Comparison of ENCODE assay signal across 8 cellular contexts in the genomic region with DNA sequence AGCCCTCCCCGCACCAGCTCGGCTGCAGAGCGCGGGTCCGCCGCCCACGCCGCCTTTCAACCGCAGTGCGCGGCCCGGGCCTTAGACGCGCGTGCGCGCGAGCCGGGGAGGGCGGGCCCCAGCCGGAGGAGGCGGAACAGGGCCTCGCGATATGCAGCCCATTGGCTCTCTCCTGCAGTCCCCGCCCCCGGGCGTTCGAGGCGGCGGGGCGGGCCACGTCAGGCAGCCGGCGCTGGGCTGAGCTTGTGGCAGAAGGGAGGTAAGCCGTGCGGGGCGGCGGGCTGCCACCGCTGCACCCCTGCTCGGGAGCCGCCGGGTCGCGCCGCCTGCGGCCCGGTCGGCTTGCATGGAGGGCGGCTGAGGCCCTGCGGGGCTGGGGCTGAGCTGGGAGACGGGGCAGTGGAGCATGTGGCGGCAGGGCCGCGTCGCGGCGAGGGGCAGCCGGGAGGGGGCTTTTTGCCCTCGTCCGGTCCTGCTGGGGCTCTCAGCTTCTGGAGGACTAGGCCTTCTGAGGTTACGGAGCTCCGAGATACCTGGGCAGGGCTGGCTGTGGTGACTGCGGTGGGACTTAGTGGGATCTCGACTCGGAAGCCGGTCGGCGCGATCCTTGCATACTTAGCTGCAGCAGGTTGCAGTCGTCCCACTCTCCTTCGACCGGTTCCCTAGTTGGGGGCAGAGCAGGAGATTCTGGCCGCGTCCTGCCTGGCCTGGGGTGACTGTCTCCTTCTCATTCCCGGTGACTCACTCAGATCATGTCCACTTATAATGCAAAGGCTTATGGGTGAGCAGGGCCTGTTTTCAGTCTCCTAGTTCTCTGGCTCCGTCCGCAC. TPM values are rescaled to one million over a fixed set of nuclear protein-coding genes. Genes with fewer than 3 reads are reported as not detected.
DNase-seq lines count a peak whose midpoint lies in the region; ATAC-seq and TF ChIP-seq lines count a peak whose summit lies in the region.

A gene with protein sequence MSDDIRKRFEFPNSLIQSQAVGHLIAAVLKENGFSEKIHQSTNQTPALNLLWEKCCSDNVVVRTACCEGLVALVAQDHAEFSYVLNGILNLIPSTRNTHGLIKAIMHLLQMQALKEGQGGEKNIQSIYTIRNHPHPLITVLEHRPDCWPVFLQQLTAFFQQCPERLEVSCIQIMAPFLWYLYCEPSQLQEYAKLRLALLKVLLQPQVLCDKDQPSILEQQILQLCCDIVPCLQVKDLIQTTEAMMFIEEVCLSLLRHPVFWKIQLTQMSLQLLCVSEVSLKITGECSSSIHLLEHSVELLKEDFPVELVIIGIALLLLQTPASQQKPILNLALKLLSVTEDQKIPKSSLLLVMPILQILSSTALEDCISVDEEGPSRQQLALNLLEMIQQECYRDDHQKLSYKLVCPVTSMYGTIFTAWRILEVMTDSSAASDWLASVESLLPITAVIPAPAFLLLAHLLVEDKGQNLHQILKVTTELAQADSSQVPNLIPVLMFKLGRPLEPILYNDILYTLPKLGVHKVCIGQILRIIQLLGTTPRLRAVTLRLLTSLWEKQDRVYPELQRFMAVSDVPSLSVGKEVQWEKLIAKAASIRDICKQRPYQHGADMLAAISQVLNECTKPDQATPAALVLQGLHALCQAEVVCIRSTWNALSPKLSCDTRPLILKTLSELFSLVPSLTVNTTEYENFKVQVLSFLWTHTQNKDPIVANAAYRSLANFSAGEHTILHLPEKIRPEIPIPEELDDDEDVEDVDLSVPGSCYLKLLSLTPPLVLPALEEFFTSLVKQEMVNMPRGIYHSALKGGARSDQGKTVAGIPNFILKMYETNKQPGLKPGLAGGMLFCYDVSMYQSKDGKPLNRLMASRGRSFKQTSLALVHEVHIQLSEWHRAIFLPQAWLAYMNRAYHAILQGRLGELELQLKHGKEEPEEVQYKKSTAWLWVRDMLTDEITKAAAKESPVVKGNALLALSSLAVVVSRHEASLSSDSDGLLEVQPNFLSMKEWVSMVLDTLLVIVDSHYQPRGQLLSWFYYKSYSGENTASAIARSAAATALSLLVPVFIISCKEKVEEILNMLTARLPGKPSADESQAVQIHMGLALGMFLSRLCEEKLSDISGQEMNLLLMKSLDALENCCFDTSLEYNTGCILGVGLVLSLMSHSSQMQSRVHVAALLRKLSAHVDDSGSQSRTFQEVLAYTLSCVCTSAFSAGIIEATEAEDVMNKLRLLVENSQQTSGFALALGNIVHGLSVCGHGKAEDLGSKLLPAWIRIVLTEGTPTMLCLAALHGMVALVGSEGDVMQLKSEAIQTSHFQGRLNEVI (N-terminal part only) (plus strand): TSS at position 225 of the 830 bp plus-strand sequence. CDS start 31,095 bp downstream, outside the sequence.

- no peaks in the 10 kb centered on the region for H3K9me2 ChIP-seq in OCI-LY1 (ENCODE audit: low read depth, low read length)

- no peaks in the 10 kb centered on the region for H3K27me3 ChIP-seq in Caco-2 (replicated peaks; ENCODE audit: control insufficient read depth, insufficient read depth, low read length)
- no peaks in the 10 kb centered on the region for H3K27me3 ChIP-seq in OCI-LY1 (ENCODE audit: insufficient read depth, low read length)
- no peaks in the 10 kb centered on the region for H3K27me3 ChIP-seq in mucosa of rectum (ENCODE audit: control insufficient read depth in 2 of 2, insufficient read depth in 2 of 2, low read length in 2 of 2)

- H3F3A ChIP-seq in OCI-LY1 (ENCODE audit: insufficient read depth, low read length), result no peaks in the 10 kb centered on the region

- no peaks in the 10 kb centered on the region for H4K20me1 ChIP-seq in OCI-LY1 (ENCODE audit: insufficient read depth, low read length)

- H3K4me1 ChIP-seq in Caco-2 (peaks cover 15% of the 10 kb centered on the region), OCI-LY1 (ENCODE audit: insufficient read depth, low read length, severe bottlenecking) (peaks cover 18% of the 10 kb centered on the region), mucosa of rectum (ENCODE audit: control insufficient read depth in 2 of 2, insufficient read depth in 2 of 2, low read length in 2 of 2) (peaks cover 9 to 10% of the 10 kb centered on the region in 2 donors)

- H3K36me3 ChIP-seq in Caco-2 (ENCODE audit: control insufficient read depth, insufficient read depth, low read length) (no peaks in the 10 kb centered on the region), OCI-LY1 (ENCODE audit: insufficient read depth, low read length) (no peaks in the 10 kb centered on the region), mucosa of rectum (ENCODE audit: control insufficient read depth in 2 of 2, insufficient read depth in 2 of 2, low read length in 2 of 2) (no peaks in the 10 kb centered on the region)

- intact Hi-C loops in Caco-2 (cut with micrococcal nuclease; ENCODE audit: unreplicated experiment), result loop anchor here (1.0 to 2.0 kb wide), 3 partner anchors 33 to 327 kb away; no protein-coding TSS in a partner anchor

- CTCF ChIA-PET in Caco-2 (lab: Charles Lee), result interaction anchor here (0.6 to 1.7 kb wide), 4 partner anchors 8 to 1635 kb away, joined by 3 to 8 read pairs (median 4); a partner anchor contains a TSS

- BruUV-seq in Caco-2 (replicated peaks; lab: Mats Ljungman, UMichigan), result no TSS peak

- TF ChIP-seq CTCF in Caco-2 (IDR thresholded peaks at IDR 0.05; ENCODE audit: insufficient read depth in 1 of 2, low read depth in 1 of 2, low read length in 1 of 2, severe bottlenecking in 1 of 2, unreplicated experiment in 1 of 2) (no peak), OCI-LY1 (IDR thresholded peaks at IDR 0.05; ENCODE audit: low read length) (no peak), epithelial cell of proximal tubule (conservative IDR thresholded peaks at IDR 0.05; ENCODE audit: low read depth, low read length) (no peak)

- peak within 1 kb of the TSS; percentile 79 for H3K27ac Mint-ChIP-seq in Caco-2 (ENCODE audit: unreplicated experiment)

- H3K9ac ChIP-seq in OCI-LY1 (ENCODE audit: low read length), result peak within 1 kb of the TSS; percentile 74
- peak within 1 kb of the TSS; percentile 76 to 84 for H3K9ac ChIP-seq in mucosa of rectum (ENCODE audit: low read depth in 1 of 2, low read length in 2 of 2)

- no peaks in the 10 kb centered on the region for H3K36me3 Mint-ChIP-seq in Caco-2 (ENCODE audit: insufficient read depth, unreplicated experiment)

- H2AFZ ChIP-seq in OCI-LY1 (ENCODE audit: low read length), result peak within 1 kb of the TSS; percentile 70

- H3K9me3 ChIP-seq in Caco-2, result no peaks in the 10 kb centered on the region
- no peaks in the 10 kb centered on the region for H3K9me3 ChIP-seq in OCI-LY1 (ENCODE audit: low read length)
- no peaks in the 10 kb centered on the region for H3K9me3 ChIP-seq in mucosa of rectum (ENCODE audit: control insufficient read depth in 2 of 2, low read length in 2 of 2)

- no peak within 1 kb of the TSS for H3K27ac ChIP-seq in OCI-LY1 (ENCODE audit: low read depth, low read length, poor library complexity, severe bottlenecking)
- peak within 1 kb of the TSS; percentile 82 to 94 for H3K27ac ChIP-seq in mucosa of rectum (ENCODE audit: low read depth in 2 of 2, low read length in 2 of 2)

- no peaks in the 10 kb centered on the region for H3K79me2 ChIP-seq in OCI-LY1 (ENCODE audit: insufficient read depth, low read length)

- peaks cover 7% of the 10 kb centered on the region for H3K4me1 Mint-ChIP-seq in Caco-2 (ENCODE audit: low read depth, unreplicated experiment)

- no peaks in the 10 kb centered on the region for H3K9me3 Mint-ChIP-seq in Caco-2 (ENCODE audit: unreplicated experiment)

- peak; percentile 93 to 96 for DNase-seq in Caco-2
- peak; percentile 11 to 97 (median 92) for DNase-seq in HUDEP-2 (lab: John Stamatoyannopoulos, UW; ENCODE audit: unreplicated experiment in 76 of 76)
- peak; percentile 96 for DNase-seq in activated T-cell treated with anti-CD3 and anti-CD28 coated beads for 48 hours (ENCODE audit: low read depth)
- no peak for DNase-seq in epithelial cell of proximal tubule (ENCODE audit: low read depth)
- peak; percentile 95 for DNase-seq in stimulated activated CD8-positive, alpha-beta memory T cell treated with anti-CD3 and anti-CD28 coated beads, Interleukin-4, amount 100 ng/mL, for 48 hours

- H3K27me3 Mint-ChIP-seq in Caco-2 (ENCODE audit: insufficient read depth, unreplicated experiment), result no peaks in the 10 kb centered on the region

- ATAC-seq in GM21381 (IDR thresholded peaks at IDR 0.05; ENCODE audit: unreplicated experiment), result peak; percentile 98

- H3K4me3 ChIP-seq in Caco-2 (ENCODE audit: low read depth, low read length), result peak within 1 kb of the TSS; percentile 66
- peak within 1 kb of the TSS; percentile 85 for H3K4me3 ChIP-seq in OCI-LY1 (ENCODE audit: low read depth, low read length, poor library complexity, severe bottlenecking)
- H3K4me3 ChIP-seq in epithelial cell of proximal tubule (ENCODE audit: low read depth, low read length), result peak within 1 kb of the TSS; percentile 74
- peak within 1 kb of the TSS; percentile 86 to 93 for H3K4me3 ChIP-seq in mucosa of rectum (ENCODE audit: low read length in 2 of 2)

- peak within 1 kb of the TSS; percentile 89 for H3K4me2 ChIP-seq in OCI-LY1 (ENCODE audit: low read length)

- POLR2A ChIA-PET in Caco-2 (lab: Charles Lee), result interaction anchor here (0.6 to 1.5 kb wide), 7 partner anchors 8 to 138 kb away, joined by 3 to 8 read pairs (median 5); a partner anchor contains a TSS

- H3K4me3 Mint-ChIP-seq in Caco-2 (ENCODE audit: unreplicated experiment), result peak within 1 kb of the TSS; percentile 74

RNA-seq across cellular contexts. Expression of the gene that starts here (rescaled TPM):
- 20.4 TPM in 2 replicates for total RNA-seq in Caco-2 (2022)
- 30.0 and 32.7 TPM in 2 replicates for total RNA-seq in epithelial cell of proximal tubule
